ENCODE assay signal across 24 cellular contexts in genomic region chr6:130965657-130966056, GRCh38.
A peak's percentile ranks its signal among the peaks of the same experiment; 100 is the strongest.
DNase-seq lines count a peak whose midpoint lies in the region; ATAC-seq and TF ChIP-seq lines count a peak whose summit lies in the region.
"Had no signal": no experiment of that assay in that cellular context is flagged by ENCODE, and none has a peak within 500 bp of the region (broad histone marks: within the 10 kb centered on the region; RNA-seq: fewer than 3 reads in every experiment).

No MANE protein-coding gene starts in this region.

- in situ Hi-C loops in brain microvascular endothelial cell (cut with HindIII; ENCODE audit: low pct_ligation_motif_present, low sequenced_read_pairs): no loop called here

- no peak overlapping the region for H3K4me3 Mint-ChIP-seq in natural killer cell treated with Interleukin-12 subunit alpha and Interleukin-12 subunit beta and Interleukin-15 and Interleukin-18, amount 100 ng/mL, for 72 hours
- H3K4me3 Mint-ChIP-seq: activated CD4-positive, alpha-beta T cell treated with anti-CD3 and anti-CD28 coated beads, Interleukin-2, amount 10 ng/mL, durations not matched to agents 24 days and 14 days; activated naive CD4-positive, alpha-beta T cell treated with anti-CD3 and anti-CD28 coated beads for 36 hours; brain had no signal

- no peak for ATAC-seq in GM21529 (IDR thresholded peaks at IDR 0.05; ENCODE audit: unreplicated experiment)
- ATAC-seq in natural killer cell treated with Interleukin-12 subunit alpha and Interleukin-12 subunit beta and Interleukin-15 and Interleukin-18, amount 100 ng/mL, for 72 hours: no peak
- ATAC-seq: foreskin keratinocyte, left lobe of liver, mucosa of descending colon had no signal

- H3K27me3 ChIP-seq in brain microvascular endothelial cell (replicated peaks): no peaks in the 10 kb centered on the region
- H3K27me3 ChIP-seq: foreskin keratinocyte, Peyer's patch, suprapubic skin had no signal

- no peaks in the 10 kb centered on the region for H3K27me3 Mint-ChIP-seq in natural killer cell treated with Interleukin-12 subunit alpha and Interleukin-12 subunit beta and Interleukin-15 and Interleukin-18, amount 100 ng/mL, for 72 hours
- H3K27me3 Mint-ChIP-seq: activated CD4-positive, alpha-beta T cell treated with anti-CD3 and anti-CD28 coated beads, Interleukin-2, amount 10 ng/mL, durations not matched to agents 24 days and 14 days; brain; IgD-negative memory B cell had no signal

- DNase-seq in AG09319 (ENCODE audit: extremely low read depth, low read depth): peak; percentile 62
- DNase-seq in HCEC 1CT: peak; percentile 75
- peak; percentile 47 for DNase-seq in choroid plexus epithelial cell (ENCODE audit: low read depth)
- peak; percentile 14 for DNase-seq in kidney tubule cell (ENCODE audit: low spot score)
- no peak for DNase-seq in natural killer cell treated with Interleukin-12 subunit alpha and Interleukin-12 subunit beta and Interleukin-15 and Interleukin-18, amount 100 ng/mL, for 72 hours (ENCODE audit: low spot score)
- no peak for DNase-seq in NCI-H524 treated with DMSO at 0.1 percent for 48 hours (lab: John Stamatoyannopoulos, UW)
- no peak for DNase-seq in brain microvascular endothelial cell
- DNase-seq: activated CD4-positive, alpha-beta T cell treated with anti-CD3 and anti-CD28 coated beads, Interleukin-2, amount 10 ng/mL, durations not matched to agents 24 days and 14 days; activated naive CD4-positive, alpha-beta T cell treated with anti-CD3 and anti-CD28 coated beads for 36 hours; Calu3; GF-D8; mucosa of descending colon; NCI-H1092 treated with DMSO at 0.1 percent for 48 hours; NCI-H2107; NCI-H748 treated with DMSO at 0.1 percent for 48 hours; nucleus accumbens; Peyer's patch; stimulated activated CD4-positive, alpha-beta T cell treated with anti-CD3 and anti-CD28 coated beads, Interleukin-2, amount 100 ng/mL, for 48 hours had no signal

- TF ChIP-seq CTCF in AG09319 (IDR thresholded peaks at IDR 0.05; ENCODE audit: low read depth, low read length) (no peak), choroid plexus epithelial cell (conservative IDR thresholded peaks at IDR 0.05; ENCODE audit: low read depth, low read length) (no peak), brain microvascular endothelial cell (IDR thresholded peaks at IDR 0.05; ENCODE audit: low read depth, low read length, missing control alignments) (no peak)

- H3K36me3 Mint-ChIP-seq in natural killer cell treated with Interleukin-12 subunit alpha and Interleukin-12 subunit beta and Interleukin-15 and Interleukin-18, amount 100 ng/mL, for 72 hours: no peaks in the 10 kb centered on the region

- no peaks in the 10 kb centered on the region for H3K4me1 Mint-ChIP-seq in natural killer cell treated with Interleukin-12 subunit alpha and Interleukin-12 subunit beta and Interleukin-15 and Interleukin-18, amount 100 ng/mL, for 72 hours (ENCODE audit: low read depth in 2 of 2)
- H3K4me1 Mint-ChIP-seq: activated CD4-positive, alpha-beta T cell treated with anti-CD3 and anti-CD28 coated beads, Interleukin-2, amount 10 ng/mL, durations not matched to agents 24 days and 14 days had no signal

- H3K27ac Mint-ChIP-seq in natural killer cell treated with Interleukin-12 subunit alpha and Interleukin-12 subunit beta and Interleukin-15 and Interleukin-18, amount 100 ng/mL, for 72 hours: no peak overlapping the region
- H3K27ac Mint-ChIP-seq: activated CD4-positive, alpha-beta T cell treated with anti-CD3 and anti-CD28 coated beads, Interleukin-2, amount 10 ng/mL, durations not matched to agents 24 days and 14 days; activated naive CD4-positive, alpha-beta T cell treated with anti-CD3 and anti-CD28 coated beads for 36 hours had no signal

- no peaks in the 10 kb centered on the region for H3K36me3 ChIP-seq in brain microvascular endothelial cell (replicated peaks)
- H3K36me3 ChIP-seq: Peyer's patch, suprapubic skin had no signal

- H3K27ac ChIP-seq in brain microvascular endothelial cell: no peak overlapping the region
- H3K27ac ChIP-seq: foreskin keratinocyte, Peyer's patch, suprapubic skin had no signal

- no peak overlapping the region for H3K4me3 ChIP-seq in choroid plexus epithelial cell (ENCODE audit: low read depth, low read length)
- no peak overlapping the region for H3K4me3 ChIP-seq in brain microvascular endothelial cell (ENCODE audit: low read depth, low read length)
- H3K4me3 ChIP-seq: mucosa of descending colon, Peyer's patch, suprapubic skin had no signal

- no peaks in the 10 kb centered on the region for H3K9me3 Mint-ChIP-seq in natural killer cell treated with Interleukin-12 subunit alpha and Interleukin-12 subunit beta and Interleukin-15 and Interleukin-18, amount 100 ng/mL, for 72 hours
- H3K9me3 Mint-ChIP-seq: activated CD4-positive, alpha-beta T cell treated with anti-CD3 and anti-CD28 coated beads, Interleukin-2, amount 10 ng/mL, durations not matched to agents 24 days and 14 days; activated naive CD4-positive, alpha-beta T cell treated with anti-CD3 and anti-CD28 coated beads for 36 hours; brain; IgD-negative memory B cell had no signal

Comparison
In these comparisons a context has a peak if more than half of its experiments do, and no peak if none do; other contexts are left out.
1. DNase-seq: peak in AG09319 (single experiment), HCEC 1CT (single experiment), choroid plexus epithelial cell (single experiment) and kidney tubule cell (single experiment); none in natural killer cell treated with Interleukin-12 subunit alpha and Interleukin-12 subunit beta and Interleukin-15 and Interleukin-18, amount 100 ng/mL, for 72 hours (single experiment), NCI-H524 treated with DMSO at 0.1 percent for 48 hours (single experiment) and brain microvascular endothelial cell (single experiment).